In genomic region chr5:63963926-63964325, GRCh38 we compare ENCODE assay signal across 26 cellular contexts. TPM values are rescaled to one million over a fixed set of nuclear protein-coding genes. Genes with fewer than 3 reads are reported as not detected.
"Had no signal": no experiment of that assay in that cellular context is flagged by ENCODE, and none has a peak within 500 bp of the region (broad histone marks: within the 10 kb centered on the region; RNA-seq: fewer than 3 reads in every experiment).

No MANE protein-coding gene starts in this region.

- H3K9me3 ChIP-seq: esophagus muscularis mucosa, left ventricle myocardium inferior, lower lobe of right lung, psoas muscle, right lobe of liver, uterus had no signal

- H2AFZ ChIP-seq: neural progenitor cell, parathyroid adenoma had no signal

- ATAC-seq: effector memory CD8-positive, alpha-beta T cell; gastroesophageal sphincter; left cardiac atrium; lower lobe of right lung; natural killer cell treated with Interleukin-12 subunit alpha and Interleukin-12 subunit beta and Interleukin-15 and Interleukin-18, amount 100 ng/mL, for 72 hours; psoas muscle; stimulated activated effector memory CD8-positive, alpha-beta T cell treated with anti-CD3 and anti-CD28 coated beads, Interleukin-12 subunit alpha, Interleukin-12 subunit beta, amount 100 ng/mL, for 72 hours; stimulated activated naive CD8-positive, alpha-beta T cell treated with anti-CD3 and anti-CD28 coated beads, Interleukin-15, Interleukin-2, amounts not matched to agents 100 U/mL and 50 U/mL, for 24 hours had no signal

- H3K4me1 ChIP-seq: esophagus muscularis mucosa, gastroesophageal sphincter, left ventricle myocardium inferior, lower lobe of right lung, parathyroid adenoma, psoas muscle, tibial artery, upper lobe of left lung, uterus had no signal

- H3K4me2 ChIP-seq: neural progenitor cell had no signal

- H3K9ac ChIP-seq: neural progenitor cell, parathyroid adenoma had no signal

- H3K36me3 ChIP-seq: esophagus muscularis mucosa, gastroesophageal sphincter, left ventricle myocardium inferior, lower lobe of right lung, neural progenitor cell, right lobe of liver, tibial artery, upper lobe of left lung, uterus had no signal

- H3K27ac ChIP-seq: epithelial cell of prostate, esophagus muscularis mucosa, gastroesophageal sphincter, left ventricle myocardium inferior, lower lobe of right lung, neural progenitor cell, parathyroid adenoma, psoas muscle, right lobe of liver, tibial artery, upper lobe of left lung, uterus had no signal

- H3K79me2 ChIP-seq: parathyroid adenoma had no signal

- DNase-seq: effector memory CD8-positive, alpha-beta T cell; glutamatergic neuron; kidney; left cardiac atrium; left ventricle myocardium inferior; lower lobe of right lung; mesenchymal stem cell; midbrain; nucleus accumbens; psoas muscle; retina; right lobe of liver; stimulated activated CD4-positive, alpha-beta T cell treated with anti-CD3 and anti-CD28 coated beads, Interleukin-4, amount 100 ng/mL, for 1 hour; stimulated activated CD8-positive, alpha-beta memory T cell treated with anti-CD3 and anti-CD28 coated beads, Interleukin-4, amount 100 ng/mL, for 48 hours; stimulated activated naive CD8-positive, alpha-beta T cell treated with anti-CD3 and anti-CD28 coated beads, Interleukin-15, Interleukin-2, amounts not matched to agents 100 U/mL and 50 U/mL, for 24 hours; tibial artery; upper lobe of left lung; uterus had no signal

- H3K4me3 ChIP-seq: esophagus muscularis mucosa, gastroesophageal sphincter, left ventricle myocardium inferior, lower lobe of right lung, neural progenitor cell, psoas muscle, right lobe of liver, tibial artery, upper lobe of left lung, uterus had no signal

RNA-seq across cellular contexts. Expression of gene HTR1A, which starts 1.7 kb away (rescaled TPM):
- total RNA-seq: esophagus muscularis mucosa; fibroblast of villous mesenchyme; gastroesophageal sphincter; kidney; left cardiac atrium; left ventricle myocardium inferior; lower lobe of right lung; natural killer cell treated with Interleukin-12 subunit alpha and Interleukin-12 subunit beta and Interleukin-15 and Interleukin-18, amount 100 ng/mL, for 72 hours; psoas muscle had no signal
